9 cellular contexts compared by ENCODE assay signal in the genomic region with DNA sequence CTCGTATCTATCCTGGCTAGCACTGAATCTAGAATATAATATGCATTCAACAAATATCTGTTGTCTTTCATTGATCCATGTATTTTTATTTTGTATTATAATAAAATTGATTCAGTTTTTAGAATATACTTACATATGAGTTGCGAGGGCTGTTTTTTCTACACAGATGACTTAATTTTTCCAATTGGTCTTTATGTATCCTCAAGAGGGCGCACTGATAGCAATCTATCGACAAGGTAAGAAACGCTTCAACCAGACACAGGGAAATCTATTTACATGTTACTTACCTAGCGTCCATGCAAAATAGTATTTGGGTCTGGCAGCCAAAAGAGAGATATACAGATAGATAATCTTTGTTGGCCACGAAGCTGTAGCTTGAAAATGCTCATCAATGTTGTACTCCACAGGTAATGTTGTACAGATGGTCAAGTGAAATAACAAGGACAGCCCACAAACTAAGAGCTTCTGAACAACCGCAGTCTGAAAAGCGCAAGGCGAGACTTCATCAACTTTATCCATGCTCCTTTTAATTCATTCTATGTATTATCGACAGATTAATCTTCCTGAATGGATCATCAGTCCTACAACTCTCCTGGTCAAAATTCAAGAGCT. TPM values are rescaled to one million over a fixed set of nuclear protein-coding genes. Genes with fewer than 3 reads are reported as not detected.
DNase-seq lines count a peak whose midpoint lies in the region; ATAC-seq and TF ChIP-seq lines count a peak whose summit lies in the region.
"Had no signal": no experiment of that assay in that cellular context is flagged by ENCODE, and none has a peak within 500 bp of the region (broad histone marks: within the 10 kb centered on the region; RNA-seq: fewer than 3 reads in every experiment).

No MANE protein-coding gene starts in this region.

- H3K9me3 Mint-ChIP-seq in activated T-helper 17 cell treated with anti-CD3 and anti-CD28 coated beads, Interleukin-2, amount 50 U/mL, for 72 hours, result no peaks in the 10 kb centered on the region

- H3K36me3 Mint-ChIP-seq in activated T-helper 17 cell treated with anti-CD3 and anti-CD28 coated beads, Interleukin-2, amount 50 U/mL, for 72 hours (ENCODE audit: low read depth), result no peaks in the 10 kb centered on the region
- H3K36me3 Mint-ChIP-seq: activated naive CD8-positive, alpha-beta T cell had no signal

- no peak overlapping the region for H3K27ac ChIP-seq in cardiac muscle cell
- H3K27ac ChIP-seq in right cardiac atrium (ENCODE audit: low read length), result no peak overlapping the region
- H3K27ac ChIP-seq in thoracic aorta, result no peak overlapping the region

- H3K27ac Mint-ChIP-seq in activated T-helper 17 cell treated with anti-CD3 and anti-CD28 coated beads, Interleukin-2, amount 50 U/mL, for 72 hours, result no peak overlapping the region
- H3K27ac Mint-ChIP-seq: activated naive CD8-positive, alpha-beta T cell had no signal

- 61% methylated on average over 11 of the region's 11 CpGs for WGBS in right cardiac atrium

- H3K4me3 Mint-ChIP-seq in activated T-helper 17 cell treated with anti-CD3 and anti-CD28 coated beads, Interleukin-2, amount 50 U/mL, for 72 hours, result no peak overlapping the region
- H3K4me3 Mint-ChIP-seq: activated naive CD8-positive, alpha-beta T cell had no signal

- no peaks in the 10 kb centered on the region for H3K36me3 ChIP-seq in cardiac muscle cell
- no peaks in the 10 kb centered on the region for H3K36me3 ChIP-seq in thoracic aorta

- no peak overlapping the region for H3K4me3 ChIP-seq in cardiac muscle cell
- H3K4me3 ChIP-seq in right cardiac atrium (ENCODE audit: low read length), result no peak overlapping the region
- no peak overlapping the region for H3K4me3 ChIP-seq in thoracic aorta

- peak; percentile 61 for TF ChIP-seq CTCF in cardiac muscle cell (IDR thresholded peaks at IDR 0.05; ENCODE audit: low read depth, low read length)
- peak; percentile 43 for TF ChIP-seq CTCF in thoracic aorta (IDR thresholded peaks at IDR 0.05)

- intact Hi-C loops in right cardiac atrium (cut with DNase I), result loop anchor here in 2 of 4 donors (2.0 to 10.0 kb wide), 2 partner anchors 262 to 266 kb away; no protein-coding TSS in a partner anchor

- peak; percentile 36 to 71 for DNase-seq in cardiac muscle cell (ENCODE audit: low read depth in 1 of 2, low spot score in 1 of 2)
- no peak for DNase-seq in right cardiac atrium
- DNase-seq in NCI-H1092 treated with DMSO at 0.1 percent for 48 hours (lab: John Stamatoyannopoulos, UW), result peak; percentile 30
- peak; percentile 47 for DNase-seq in SKM-1 treated with dmso at 0.1 percent for 144 hours (lab: John Stamatoyannopoulos, UW; ENCODE audit: unreplicated experiment)
- peak; percentile 23 for DNase-seq in glomerular endothelial cell (ENCODE audit: extremely low read depth, low read depth, low spot score)
- DNase-seq in thoracic aorta (ENCODE audit: low spot score), result no peak

- H3K4me1 ChIP-seq in cardiac muscle cell (ENCODE audit: low read depth), result no peaks in the 10 kb centered on the region
- no peaks in the 10 kb centered on the region for H3K4me1 ChIP-seq in right cardiac atrium (ENCODE audit: control insufficient read depth, insufficient read depth, low read length)
- H3K4me1 ChIP-seq in thoracic aorta (ENCODE audit: control insufficient read depth in 1 of 2, low read depth in 2 of 2), result no peaks in the 10 kb centered on the region

- no peaks in the 10 kb centered on the region for H3K9me3 ChIP-seq in cardiac muscle cell (ENCODE audit: low read depth)
- no peaks in the 10 kb centered on the region for H3K9me3 ChIP-seq in right cardiac atrium (ENCODE audit: control insufficient read depth, low read length)
- no peaks in the 10 kb centered on the region for H3K9me3 ChIP-seq in thoracic aorta

- H3K4me1 Mint-ChIP-seq in activated T-helper 17 cell treated with anti-CD3 and anti-CD28 coated beads, Interleukin-2, amount 50 U/mL, for 72 hours, result no peaks in the 10 kb centered on the region

- ATAC-seq in right cardiac atrium (no peak), thoracic aorta (ENCODE audit: insufficient number of reproducible peaks, low FRiP score, low read depth) (peak; percentile 12), GM19035 (IDR thresholded peaks at IDR 0.05; ENCODE audit: unreplicated experiment) (no peak)
- ATAC-seq in activated T-helper 17 cell treated with anti-CD3 and anti-CD28 coated beads, Interleukin-2, amount 50 U/mL, for 72 hours (replicated peaks), result no peak

- H3K27me3 Mint-ChIP-seq in activated T-helper 17 cell treated with anti-CD3 and anti-CD28 coated beads, Interleukin-2, amount 50 U/mL, for 72 hours, result no peaks in the 10 kb centered on the region
- H3K27me3 Mint-ChIP-seq: activated naive CD8-positive, alpha-beta T cell had no signal

- no peaks in the 10 kb centered on the region for H3K27me3 ChIP-seq in cardiac muscle cell
- H3K27me3 ChIP-seq in right cardiac atrium (ENCODE audit: control insufficient read depth, insufficient read depth), result no peaks in the 10 kb centered on the region
- no peaks in the 10 kb centered on the region for H3K27me3 ChIP-seq in thoracic aorta (replicated peaks; ENCODE audit: insufficient read depth)

RNA-seq across cellular contexts. Expression of gene KIDINS220, which starts 35.5 kb away (rescaled TPM):
- total RNA-seq in cardiac muscle cell (69.8 and 127 TPM in 2 replicates), right cardiac atrium (10 to 100 TPM; 34.5 to 39.6 (median 37.6) TPM), glomerular endothelial cell (42.8 and 64.6 TPM in 2 replicates), thoracic aorta (100 to 1,000 TPM; 107 to 113 TPM)
- polyA plus RNA-seq in cardiac muscle cell (43.0 and 69.7 TPM in 2 replicates), right cardiac atrium (17.3 TPM)
- total RNA-seq in activated T-helper 17 cell treated with anti-CD3 and anti-CD28 coated beads, Interleukin-2, amount 50 U/mL, for 72 hours, result 10 to 100 TPM; 28.9 to 31.1 TPM

Comparison
In these comparisons a context has a peak if more than half of its experiments do, and no peak if none do; other contexts are left out.
1. DNase-seq: peak in cardiac muscle cell (2 of 2), NCI-H1092 treated with DMSO at 0.1 percent for 48 hours (single experiment), SKM-1 treated with dmso at 0.1 percent for 144 hours (single experiment) and glomerular endothelial cell (single experiment); none in right cardiac atrium (0 of 3) and thoracic aorta (single experiment).